In genomic region chr5:128271071-128271470, GRCh38 we compare ENCODE assay signal across 28 cellular contexts.
"Had no signal": no experiment of that assay in that cellular context is flagged by ENCODE, and none has a peak within 500 bp of the region (broad histone marks: within the 10 kb centered on the region; RNA-seq: fewer than 3 reads in every experiment).

No MANE protein-coding gene starts in this region.

- H3K36me3 Mint-ChIP-seq: activated naive CD8-positive, alpha-beta T cell treated with anti-CD3 and anti-CD28 coated beads for 36 hours; naive thymus-derived CD4-positive, alpha-beta T cell; stimulated activated naive B cell treated with anti-CD40 and anti-IgM and Interleukin-4, amounts not matched to agents 10 μg/mL and 1 μg/mL and 100 μg/mL, for 72 hours; T-cell had no signal

- H3K27me3 Mint-ChIP-seq: progenitor cell of endocrine pancreas had no signal

- H3K4me3 Mint-ChIP-seq: activated CD4-positive, alpha-beta T cell treated with anti-CD3 and anti-CD28 coated beads for 36 hours; activated naive CD8-positive, alpha-beta T cell treated with anti-CD3 and anti-CD28 coated beads for 36 hours; brain; endodermal cell; naive thymus-derived CD4-positive, alpha-beta T cell; stimulated activated naive B cell treated with anti-CD40 and anti-IgM and Interleukin-4, amounts not matched to agents 10 μg/mL and 1 μg/mL and 100 μg/mL, for 72 hours; T-cell had no signal

- H3K36me3 ChIP-seq: adrenal gland, ovary, sigmoid colon, suprapubic skin, tibial artery, upper lobe of right lung had no signal

- H3K9me3 ChIP-seq: adrenal gland, ovary, sigmoid colon, suprapubic skin, tibial artery, upper lobe of right lung had no signal

- ATAC-seq: activated CD4-positive, alpha-beta T cell treated with anti-CD3 and anti-CD28 coated beads for 36 hours; esophagus mucosa; naive thymus-derived CD4-positive, alpha-beta T cell; stimulated activated naive B cell treated with anti-CD40 and anti-IgM and Interleukin-4, amounts not matched to agents 10 μg/mL and 1 μg/mL and 100 μg/mL, for 72 hours; T-cell; upper lobe of right lung had no signal

- H3K4me1 ChIP-seq: adrenal gland, sigmoid colon, suprapubic skin, tibial artery, upper lobe of right lung had no signal

- H3K27me3 ChIP-seq: adrenal gland, ovary, sigmoid colon, suprapubic skin, tibial artery, upper lobe of right lung had no signal

- H3K27ac Mint-ChIP-seq: activated CD4-positive, alpha-beta T cell treated with anti-CD3 and anti-CD28 coated beads for 36 hours; activated naive CD8-positive, alpha-beta T cell treated with anti-CD3 and anti-CD28 coated beads for 36 hours; naive thymus-derived CD4-positive, alpha-beta T cell; stimulated activated naive B cell treated with anti-CD40 and anti-IgM and Interleukin-4, amounts not matched to agents 10 μg/mL and 1 μg/mL and 100 μg/mL, for 72 hours; T-cell had no signal

- H3K9me3 Mint-ChIP-seq: endodermal cell had no signal

- H3K4me1 Mint-ChIP-seq: activated CD4-positive, alpha-beta T cell treated with anti-CD3 and anti-CD28 coated beads for 36 hours; activated naive CD8-positive, alpha-beta T cell treated with anti-CD3 and anti-CD28 coated beads for 36 hours; brain; endodermal cell; naive thymus-derived CD4-positive, alpha-beta T cell; stimulated activated naive B cell treated with anti-CD40 and anti-IgM and Interleukin-4, amounts not matched to agents 10 μg/mL and 1 μg/mL and 100 μg/mL, for 72 hours; T-cell had no signal

- H3K4me3 ChIP-seq: adrenal gland, ovary, sigmoid colon, suprapubic skin, tibial artery, upper lobe of right lung had no signal

- DNase-seq: activated CD4-positive, alpha-beta T cell treated with anti-CD3 and anti-CD28 coated beads for 36 hours; activated CD4-positive, alpha-beta T cell treated with anti-CD3 and anti-CD28 coated beads, Interleukin-2, amount 50 U/mL, for 4 hours; activated CD4-positive, CD25-positive, alpha-beta regulatory T cell; activated effector memory CD4-positive, alpha-beta T cell treated with Interleukin-2 at 50 U/mL for 16 hours; activated naive CD4-positive, alpha-beta T cell treated with Interleukin-2 at 50 U/mL for 16 hours; activated naive CD8-positive, alpha-beta T cell treated with anti-CD3 and anti-CD28 coated beads for 36 hours; adrenal gland; aorta; central memory CD4-positive, alpha-beta T cell; endodermal cell; foreskin fibroblast; head of caudate nucleus; mammary epithelial cell; midbrain; naive thymus-derived CD4-positive, alpha-beta T cell; ovary; sigmoid colon; small intestine; stimulated activated CD4-positive, alpha-beta T cell treated with anti-CD3 and anti-CD28 coated beads, Interleukin-1b, Interleukin-23, amount 100 ng/mL, for 48 hours; stimulated activated CD4-positive, alpha-beta T cell treated with anti-CD3 and anti-CD28 coated beads, Interleukin-4, amount 100 ng/mL, for 4 hours; stimulated activated naive B cell treated with anti-CD40 and anti-IgM and Interleukin-4, amounts not matched to agents 10 μg/mL and 1 μg/mL and 100 μg/mL, for 72 hours; T-cell; tibial artery; upper lobe of right lung had no signal

- H3K27ac ChIP-seq: adrenal gland, ovary, suprapubic skin, tibial artery, upper lobe of right lung had no signal
